ENCODE assay signal across 7 cellular contexts in the genomic region with DNA sequence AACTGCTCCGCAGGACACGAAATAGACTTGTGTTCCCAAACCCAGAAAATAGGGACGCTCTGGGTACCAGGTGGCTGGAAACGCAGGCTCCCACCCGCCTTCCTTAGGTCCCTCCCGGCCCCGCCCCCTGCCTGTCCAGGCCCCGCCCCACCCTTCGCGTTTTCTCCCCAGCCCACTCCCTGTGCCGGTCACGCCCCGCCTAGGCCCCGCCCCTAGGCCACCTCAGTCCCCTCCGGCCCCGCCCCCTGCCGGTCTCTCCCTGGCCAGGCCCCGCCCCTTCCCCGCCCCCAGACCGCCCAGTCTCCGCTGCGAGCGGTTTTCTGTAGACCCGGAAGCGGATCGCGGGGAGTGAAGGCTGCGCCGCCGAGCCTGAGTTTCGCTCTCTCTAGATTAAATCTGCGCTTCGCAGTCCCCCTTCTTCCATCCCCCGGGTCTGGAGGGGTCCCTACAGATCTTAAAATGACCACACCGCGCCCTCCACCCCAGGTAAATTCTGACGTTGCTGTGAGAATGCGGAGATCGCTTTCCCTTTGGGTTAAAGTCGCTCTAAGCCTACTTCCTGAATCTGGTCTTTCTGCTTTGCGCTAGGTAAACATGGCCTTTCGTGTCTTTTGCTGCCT. TPM values are rescaled to one million over a fixed set of nuclear protein-coding genes. Genes with fewer than 3 reads are reported as not detected.
DNase-seq lines count a peak whose midpoint lies in the region; ATAC-seq, FAIRE-seq and TF ChIP-seq lines count a peak whose summit lies in the region.

No MANE protein-coding gene starts in this region.

- H3K36me3 ChIP-seq in keratinocyte (ENCODE audit: control insufficient read depth in 2 of 2, extremely low read depth in 1 of 2, insufficient read depth in 2 of 2, low read length in 2 of 2): no peaks in the 10 kb centered on the region

- H3K79me2 ChIP-seq in keratinocyte (ENCODE audit: control insufficient read depth, insufficient read depth, low read length): no peaks in the 10 kb centered on the region

- DNase-seq in NCI-H146 (lab: John Stamatoyannopoulos, UW) (peak; percentile 98), cerebellum (ENCODE audit: low spot score) (peak; percentile 100), keratinocyte (ENCODE audit: low read depth, low spot score) (peak; percentile 68), smooth muscle cell of the brain vasculature (ENCODE audit: low read depth, low spot score) (peak; percentile 72)
- DNase-seq in activated CD4-positive, alpha-beta T cell treated with anti-CD3 and anti-CD28 coated beads for 1 hour: peak; percentile 95

- ATAC-seq in HG03442 (IDR thresholded peaks at IDR 0.05; ENCODE audit: unreplicated experiment): no peak

- H3K4me2 ChIP-seq in keratinocyte (ENCODE audit: control insufficient read depth, extremely low read depth, insufficient read depth, low read depth, low read length): peak overlapping the region; percentile 46

- peaks cover 3% of the 10 kb centered on the region for H3K4me1 ChIP-seq in keratinocyte (ENCODE audit: control insufficient read depth, extremely low read depth, insufficient read depth, low read length)

- peak overlapping the region; percentile 62 for H3K9ac ChIP-seq in keratinocyte (ENCODE audit: control insufficient read depth, extremely low read depth, insufficient read depth, low read length)

- H3K27me3 ChIP-seq in keratinocyte (ENCODE audit: control insufficient read depth, extremely low read depth, insufficient read depth, low read length): no peaks in the 10 kb centered on the region

- dilution Hi-C loops in keratinocyte (cut with MboI; ENCODE audit: extremely low pct_ligation_motif_present, low sequenced_read_pairs): no loop called here

- H3K4me3 ChIP-seq in keratinocyte (ENCODE audit: control insufficient read depth in 2 of 3, extremely low read depth in 1 of 3, insufficient read depth in 2 of 3, low read depth in 1 of 3, low read length in 3 of 3): peak overlapping the region; percentile 55 to 72 (median 64)

- H3K27ac ChIP-seq in keratinocyte (ENCODE audit: control insufficient read depth, insufficient read depth, low read length): peak overlapping the region; percentile 35

- no peak for FAIRE-seq in keratinocyte (lab: Jason Lieb, UNC)

- peaks cover 9% of the 10 kb centered on the region for H3K9me3 ChIP-seq in keratinocyte (ENCODE audit: control insufficient read depth, low read depth, low read length)

- H3K9me1 ChIP-seq in keratinocyte (ENCODE audit: control insufficient read depth, extremely low read depth, insufficient read depth, low read length): no peaks in the 10 kb centered on the region

- peak; percentile 84 for TF ChIP-seq POLR2A in GM18526 (IDR thresholded peaks at IDR 0.05; ENCODE audit: extremely low read depth, insufficient read length)

- no peak for TF ChIP-seq CTCF in keratinocyte (optimal IDR thresholded peaks at IDR 0.05 in 1 of 3, IDR thresholded peaks at IDR 0.05 in 1 of 3, conservative IDR thresholded peaks at IDR 0.05 in 1 of 3; ENCODE audit: extremely low read depth in 1 of 3, insufficient read depth in 2 of 3, low read length in 3 of 3)

- peak overlapping the region; percentile 52 for H2AFZ ChIP-seq in keratinocyte (ENCODE audit: control insufficient read depth, low read length)

- no peaks in the 10 kb centered on the region for H4K20me1 ChIP-seq in keratinocyte (ENCODE audit: control insufficient read depth, extremely low read depth, insufficient read depth, low read length)

RNA-seq across cellular contexts. Expression of a gene that starts 3.7 kb away (rescaled TPM):
- 7.2 TPM for total RNA-seq in cerebellum
- 2.2 to 4.3 TPM (median 2.7 TPM) in 3 replicates for polyA plus RNA-seq in keratinocyte
- 2.7 TPM for polyA plus RNA-seq in keratinocyte (2011; ENCODE audit: low read depth)
- 1.4 and 2.5 TPM in 2 replicates for polyA plus RNA-seq in keratinocyte (2011; cell fraction: cytosol; rRNA removed)
- 5.5 and 6.2 TPM in 2 replicates for polyA plus RNA-seq in keratinocyte (2011; cell fraction: nucleus; rRNA removed)
- polyA plus RNA-seq in keratinocyte (2012; ENCODE audit: low replicate concordance): 1.2 and 4.0 TPM in 2 replicates
- polyA minus RNA-seq in keratinocyte: 0.59 to 3.3 TPM (median 1.1 TPM) in 3 replicates
- not detected for polyA minus RNA-seq in keratinocyte (2011; cell fraction: cytosol; rRNA and poly(A)+ RNA removed)
- polyA minus RNA-seq in keratinocyte (2011; cell fraction: nucleus; rRNA and poly(A)+ RNA removed): 2.6 and 8.2 TPM in 2 replicates

RNA-seq across cellular contexts. Expression of a gene that starts 38.0 kb away (rescaled TPM):
- total RNA-seq in cerebellum: 22.7 TPM
- polyA plus RNA-seq in keratinocyte: 3.3 to 4.6 TPM (median 3.8 TPM) in 3 replicates
- 1.4 TPM for polyA plus RNA-seq in keratinocyte (2011; ENCODE audit: low read depth)
- 1.5 and 3.5 TPM in 2 replicates for polyA plus RNA-seq in keratinocyte (2011; cell fraction: cytosol; rRNA removed)
- polyA plus RNA-seq in keratinocyte (2011; cell fraction: nucleus; rRNA removed): 6.6 and 7.3 TPM in 2 replicates
- polyA plus RNA-seq in keratinocyte (2012; ENCODE audit: low replicate concordance): 1.7 and 2.7 TPM in 2 replicates
- 4.5 to 9.5 TPM (median 5.2 TPM) in 3 replicates for polyA minus RNA-seq in keratinocyte
- 2.3 TPM for polyA minus RNA-seq in keratinocyte (2011; cell fraction: cytosol; rRNA and poly(A)+ RNA removed)
- polyA minus RNA-seq in keratinocyte (2011; cell fraction: nucleus; rRNA and poly(A)+ RNA removed): 4.5 and 13.1 TPM in 2 replicates

RNA-seq across cellular contexts. Expression of a gene that starts 57.8 kb away (rescaled TPM):
- total RNA-seq in cerebellum: 39.1 TPM
- 14.0 to 22.2 TPM (median 16.8 TPM) in 3 replicates for polyA plus RNA-seq in keratinocyte
- 5.7 TPM for polyA plus RNA-seq in keratinocyte (2011; ENCODE audit: low read depth)
- 10.7 and 18.4 TPM in 2 replicates for polyA plus RNA-seq in keratinocyte (2011; cell fraction: cytosol; rRNA removed)
- polyA plus RNA-seq in keratinocyte (2011; cell fraction: nucleus; rRNA removed): 26.3 and 33.7 TPM in 2 replicates
- polyA plus RNA-seq in keratinocyte (2012; ENCODE audit: low replicate concordance): 10.2 and 12.2 TPM in 2 replicates
- 2.9 to 13.3 TPM (median 11.7 TPM) in 3 replicates for polyA minus RNA-seq in keratinocyte
- 8.2 TPM for polyA minus RNA-seq in keratinocyte (2011; cell fraction: cytosol; rRNA and poly(A)+ RNA removed)
- 11.9 and 19.7 TPM in 2 replicates for polyA minus RNA-seq in keratinocyte (2011; cell fraction: nucleus; rRNA and poly(A)+ RNA removed)
